ENCODE assay signal across 8 cellular contexts in genomic region chr2:224650815-224651439, GRCh38.
DNase-seq lines count a peak whose midpoint lies in the region; ATAC-seq and TF ChIP-seq lines count a peak whose summit lies in the region.

No MANE protein-coding gene starts in this region.

- no peak overlapping the region for H3K4me3 ChIP-seq in transverse colon

- H3K36me3 ChIP-seq in transverse colon, result no peaks in the 10 kb centered on the region

- no peaks in the 10 kb centered on the region for H3K27me3 ChIP-seq in transverse colon

- TF ChIP-seq POLR2A in transverse colon (IDR thresholded peaks at IDR 0.05), result no peak

- no peak overlapping the region for H3K27ac ChIP-seq in transverse colon

- peak; percentile 62 for TF ChIP-seq CTCF in GM13976 (IDR thresholded peaks at IDR 0.05; ENCODE audit: borderline replicate concordance, control extremely low read depth, extremely low read depth, insufficient read depth, missing control alignments)
- TF ChIP-seq CTCF in transverse colon (IDR thresholded peaks at IDR 0.05), result peak; percentile 67 to 83 (median 77)

- DNase-seq in AML-193 (lab: John Stamatoyannopoulos, UW) (peak; percentile 33 to 40), GM13976 (ENCODE audit: low spot score) (peak; percentile 58), NCI-H82 (lab: John Stamatoyannopoulos, UW) (peak; percentile 80), left colon (no peak), transverse colon (no peak), OCI-M2 (lab: John Stamatoyannopoulos, UW; ENCODE audit: unreplicated experiment) (no peak)
- peak; percentile 39 for DNase-seq in central memory CD4-positive, alpha-beta T cell

- ATAC-seq in HG03439 (IDR thresholded peaks at IDR 0.05; ENCODE audit: unreplicated experiment), result peak; percentile 57
- ATAC-seq in left colon, result peak; percentile 67

- peaks cover 0 to 8% (median 0%) of the 10 kb centered on the region in 4 donors for H3K4me1 ChIP-seq in transverse colon

- TF ChIP-seq EP300 in transverse colon (IDR thresholded peaks at IDR 0.05; ENCODE audit: low read depth), result no peak

- WGBS in transverse colon (ENCODE audit: low coverage in 1 of 2), 2 donors, result 11 to 14% methylated on average over 6 of the region's 6 CpGs

- in situ Hi-C loops in GM13976 (cut with MboI; ENCODE audit: low sequenced_read_pairs, unreplicated experiment) (loop anchor here (10.0 kb wide), 1 partner anchor 124 kb away; no protein-coding TSS in a partner anchor), transverse colon (cut with MboI; ENCODE audit: low pct_ligation_motif_present in 1 of 4, low pct_unique_long_range_greater_than_20kb in 1 of 4, low sequenced_read_pairs in 3 of 4) (loop anchor here in 1 of 4 donors (10.0 kb wide), 1 partner anchor 296 kb away; no protein-coding TSS in a partner anchor)

- intact Hi-C loops in left colon (cut with DNase I, micrococcal nuclease), result loop anchor here (5.0 to 10.0 kb wide), 2 partner anchors 294 to 296 kb away; no protein-coding TSS in a partner anchor
- intact Hi-C loops in transverse colon (cut with DNase I; ENCODE audit: low total_unique reads), result no loop called here

- no peaks in the 10 kb centered on the region for H3K9me3 ChIP-seq in transverse colon

Comparison
In these comparisons a context has a peak if more than half of its experiments do, and no peak if none do; other contexts are left out.
1. DNase-seq: peak in AML-193 (2 of 2), GM13976 (single experiment), NCI-H82 (single experiment) and central memory CD4-positive, alpha-beta T cell (single experiment); none in left colon (0 of 2), transverse colon (single experiment) and OCI-M2 (single experiment).